13 cellular contexts compared by ENCODE assay signal in genomic region chr22:41308054-41308453, GRCh38. TPM values are rescaled to one million over a fixed set of nuclear protein-coding genes. Genes with fewer than 3 reads are reported as not detected.
DNase-seq lines count a peak whose midpoint lies in the region; ATAC-seq and TF ChIP-seq lines count a peak whose summit lies in the region.
"Had no signal": no experiment of that assay in that cellular context is flagged by ENCODE, and none has a peak within 500 bp of the region (broad histone marks: within the 10 kb centered on the region; RNA-seq: fewer than 3 reads in every experiment).

No MANE protein-coding gene starts in this region.

- no peaks in the 10 kb centered on the region for H3K27me3 ChIP-seq in spleen (replicated peaks in 1 of 7)

- H3K9me3 Mint-ChIP-seq in HFFc6: no peaks in the 10 kb centered on the region; the same call in 1 of the 2 replicates
- H3K9me3 Mint-ChIP-seq: activated naive CD8-positive, alpha-beta T cell treated with anti-CD3 and anti-CD28 coated beads, Interleukin-2, amount 50 U/mL, for 24 hours; IgD-negative memory B cell; natural killer cell had no signal

- no peaks in the 10 kb centered on the region for H3K9me3 ChIP-seq in spleen

- WGBS in spleen, 5 donors: 59 to 82% (median 74%) methylated on average over 3 of the region's 3 CpGs

- no peak for TF ChIP-seq CTCF in HFFc6 (IDR thresholded peaks at IDR 0.05)
- TF ChIP-seq CTCF in astrocyte of the spinal cord (IDR thresholded peaks at IDR 0.05; ENCODE audit: low read depth, low read length): no peak
- TF ChIP-seq CTCF in spleen (IDR thresholded peaks at IDR 0.05 in 8 of 11, conservative IDR thresholded peaks at IDR 0.05 in 3 of 11): no peak

- ATAC-seq in GM19328 (IDR thresholded peaks at IDR 0.05; ENCODE audit: unreplicated experiment) (no peak), HG03565 (IDR thresholded peaks at IDR 0.05; ENCODE audit: unreplicated experiment) (no peak), HG03159 (IDR thresholded peaks at IDR 0.05; ENCODE audit: unreplicated experiment) (no peak)
- ATAC-seq: activated naive CD8-positive, alpha-beta T cell treated with anti-CD3 and anti-CD28 coated beads, Interleukin-2, amount 50 U/mL, for 24 hours; natural killer cell had no signal

- intact Hi-C loops in spleen (cut with DNase I; ENCODE audit: low total_unique reads): no loop called here

- DNase-seq in HFFc6: peak; percentile 86
- peak; percentile 68 for DNase-seq in astrocyte of the spinal cord (ENCODE audit: low read depth, low spot score)
- peak; percentile 63 for DNase-seq in iris pigment epithelial cell (ENCODE audit: low read depth)
- DNase-seq in spleen: no peak
- DNase-seq in stimulated activated naive CD4-positive, alpha-beta T cell treated with Interleukin-2 at 50 U/mL for 16 hours (lab: John Stamatoyannopoulos, UW): no peak
- DNase-seq: activated naive CD8-positive, alpha-beta T cell treated with anti-CD3 and anti-CD28 coated beads, Interleukin-2, amount 50 U/mL, for 24 hours; natural killer cell; NCI-H748 treated with DMSO at 0.1 percent for 48 hours had no signal

- TF ChIP-seq POLR2A in spleen (IDR thresholded peaks at IDR 0.05): no peak

- H3K36me3 ChIP-seq in spleen: peaks cover 0 to 42% (median 0%) of the 10 kb centered on the region in 6 donors

- peak overlapping the region; percentile 65 for H3K4me3 Mint-ChIP-seq in HFFc6
- H3K4me3 Mint-ChIP-seq: activated naive CD8-positive, alpha-beta T cell treated with anti-CD3 and anti-CD28 coated beads, Interleukin-2, amount 50 U/mL, for 24 hours; natural killer cell had no signal

- H3K4me1 ChIP-seq in spleen: peaks cover 8 to 64% (median 37%) of the 10 kb centered on the region in 6 donors

- in situ Hi-C loops in astrocyte of the spinal cord (cut with HindIII; ENCODE audit: low sequenced_read_pairs): no loop called here

- H3K27me3 Mint-ChIP-seq in HFFc6 (ENCODE audit: insufficient read depth): no peaks in the 10 kb centered on the region; the same call in 1 of the 2 replicates
- H3K27me3 Mint-ChIP-seq: activated naive CD8-positive, alpha-beta T cell treated with anti-CD3 and anti-CD28 coated beads, Interleukin-2, amount 50 U/mL, for 24 hours; IgD-negative memory B cell had no signal

- peaks cover 49% of the 10 kb centered on the region for H3K36me3 Mint-ChIP-seq in HFFc6 (ENCODE audit: low read depth)
- H3K36me3 Mint-ChIP-seq: natural killer cell had no signal

- peak overlapping the region; percentile 95 for H3K27ac Mint-ChIP-seq in HFFc6
- H3K27ac Mint-ChIP-seq: activated naive CD8-positive, alpha-beta T cell treated with anti-CD3 and anti-CD28 coated beads, Interleukin-2, amount 50 U/mL, for 24 hours had no signal

- peaks cover 55% of the 10 kb centered on the region for H3K4me1 Mint-ChIP-seq in HFFc6 (ENCODE audit: low read depth)

- peak overlapping the region in 6 of 8 donors; percentile 36 to 67 (median 52) for H3K27ac ChIP-seq in spleen
- H3K27ac ChIP-seq: VCaP had no signal

- no peak overlapping the region for H3K4me3 ChIP-seq in astrocyte of the spinal cord (ENCODE audit: low read depth, low read length)
- no peak overlapping the region for H3K4me3 ChIP-seq in spleen

RNA-seq across cellular contexts. Expression of gene ZC3H7B, which starts 6.7 kb away (rescaled TPM):
- 100 to 1,000 TPM; 108 to 137 (median 130) TPM for total RNA-seq in HFFc6 (2021; fragmentation: NEBNext Ultra II Directional; extraction: Animal tissue kit (Norgen Biotek cat#: 25700))
- total RNA-seq in spleen: 10 to 100 TPM; 38.7 to 59.1 (median 53.7) TPM
- polyA plus RNA-seq in spleen: 10 to 100 TPM; 10.5 to 34.2 (median 11.8) TPM

RNA-seq across cellular contexts. Expression of gene RANGAP1, which starts 22.1 kb away (rescaled TPM):
- total RNA-seq in HFFc6 (2021; fragmentation: NEBNext Ultra II Directional; extraction: Animal tissue kit (Norgen Biotek cat#: 25700)): 100 to 1,000 TPM; 215 to 249 (median 227) TPM
- total RNA-seq in spleen: 10 to 100 TPM; 36.6 to 53.4 (median 43.7) TPM
- polyA plus RNA-seq in spleen: 10 to 100 TPM; 26.8 to 52.8 (median 29.0) TPM

Comparison
In these comparisons a context has a peak if more than half of its experiments do, and no peak if none do; other contexts are left out.
1. DNase-seq: peak in HFFc6 (single experiment), astrocyte of the spinal cord (single experiment) and iris pigment epithelial cell (single experiment); none in spleen (single experiment) and stimulated activated naive CD4-positive, alpha-beta T cell treated with Interleukin-2 at 50 U/mL for 16 hours (single experiment).